ENCODE assay signal across 16 cellular contexts in genomic region chr4:35247047-35247446, GRCh38.
A peak's percentile ranks its signal among the peaks of the same experiment; 100 is the strongest.
DNase-seq lines count a peak whose midpoint lies in the region; ATAC-seq and TF ChIP-seq lines count a peak whose summit lies in the region.
"Had no signal": no experiment of that assay in that cellular context is flagged by ENCODE, and none has a peak within 500 bp of the region (broad histone marks: within the 10 kb centered on the region; RNA-seq: fewer than 3 reads in every experiment).

No MANE protein-coding gene starts in this region.

- no peak overlapping the region for H3T11ph ChIP-seq in H9 (ENCODE audit: low read length)

- H3K9ac ChIP-seq in H9 (ENCODE audit: extremely low read depth, insufficient read length, low read length) (no peak overlapping the region), SU-DHL-6 (ENCODE audit: low read length) (no peak overlapping the region)
- H3K9ac ChIP-seq: BLaER1 had no signal

- WGBS in H9 (ENCODE audit: extremely low coverage, insufficient read length, low lambda C conversion rate): no CpG with 5 or more reads among the region's 3 CpGs

- H4K20me1 ChIP-seq in H9 (ENCODE audit: control insufficient read depth, insufficient read depth, insufficient read length) (no peaks in the 10 kb centered on the region), SU-DHL-6 (ENCODE audit: low read depth, low read length) (no peaks in the 10 kb centered on the region)
- H4K20me1 ChIP-seq: BLaER1 had no signal

- H3K9me3 Mint-ChIP-seq in H9 (peaks cover 0 to 2% of the 10 kb centered on the region in 2 experiments; a peak in 2 of 5 replicates), progenitor cell of endocrine pancreas (ENCODE audit: low read depth) (peaks cover 5% of the 10 kb centered on the region)
- H3K9me3 Mint-ChIP-seq in activated naive CD4-positive, alpha-beta T cell treated with anti-CD3 and anti-CD28 coated beads, Interleukin-2, amount 10 ng/mL, durations not matched to agents 7 days and 5 days: no peaks in the 10 kb centered on the region

- H3K79me1 ChIP-seq in H9 (ENCODE audit: insufficient read depth, low read depth, low read length, poor library complexity, severe bottlenecking): no peaks in the 10 kb centered on the region

- H4K5ac ChIP-seq in H9 (ENCODE audit: insufficient read length, low read depth, low read length): no peak overlapping the region

- no peaks in the 10 kb centered on the region for H3K9me3 ChIP-seq in H9 (ENCODE audit: control insufficient read depth, low read depth, low read length)
- no peaks in the 10 kb centered on the region; the same call in 1 of the 2 replicates for H3K9me3 ChIP-seq in SU-DHL-6 (ENCODE audit: insufficient read depth, low read length)
- H3K9me3 ChIP-seq: BLaER1, Caco-2 had no signal

- ATAC-seq in left colon: no peak

- H2BK12ac ChIP-seq in H9 (ENCODE audit: insufficient read length, low read depth, low read length): no peak overlapping the region

- H3K4me1 Mint-ChIP-seq in H9 (peaks cover 13 to 22% of the 10 kb centered on the region in 2 experiments), progenitor cell of endocrine pancreas (ENCODE audit: low read depth) (no peaks in the 10 kb centered on the region)
- no peaks in the 10 kb centered on the region for H3K4me1 Mint-ChIP-seq in activated naive CD4-positive, alpha-beta T cell treated with anti-CD3 and anti-CD28 coated beads, Interleukin-2, amount 10 ng/mL, durations not matched to agents 7 days and 5 days
- H3K4me1 Mint-ChIP-seq: IgD-negative memory B cell had no signal

- H3K56ac ChIP-seq in H9 (ENCODE audit: insufficient read length, low read depth, low read length): no peak overlapping the region

- H3K27ac Mint-ChIP-seq in H9: peak overlapping the region in 2 of 3 experiments; percentile 2 to 41; a peak in 2 of 7 replicates
- no peak overlapping the region for H3K27ac Mint-ChIP-seq in activated naive CD4-positive, alpha-beta T cell treated with anti-CD3 and anti-CD28 coated beads, Interleukin-2, amount 10 ng/mL, durations not matched to agents 7 days and 5 days
- H3K27ac Mint-ChIP-seq in progenitor cell of endocrine pancreas: no peak overlapping the region
- H3K27ac Mint-ChIP-seq: CD4-positive, alpha-beta T cell; IgD-negative memory B cell had no signal

- H3K14ac ChIP-seq in H9 (ENCODE audit: insufficient read depth, low read length): no peak overlapping the region

- H3K18ac ChIP-seq in H9 (ENCODE audit: insufficient read length, low read depth, low read length): no peak overlapping the region

- DNase-seq in H9 (no peak), LNCaP clone FGC (ENCODE audit: low read depth) (peak; percentile 85), kidney tubule cell (ENCODE audit: low spot score) (peak; percentile 7), left colon (no peak), progenitor cell of endocrine pancreas (ENCODE audit: low spot score, unreplicated experiment) (no peak)
- no peak for DNase-seq in activated naive CD4-positive, alpha-beta T cell treated with anti-CD3 and anti-CD28 coated beads, Interleukin-2, amount 10 ng/mL, durations not matched to agents 7 days and 5 days
- DNase-seq: Caco-2; CD4-positive, alpha-beta T cell; DMS 273 treated with DMSO at 0.1 percent for 48 hours; NCI-H1694; NCI-H2081; Right ventricle myocardium superior; SW 1271 had no signal

- no peak overlapping the region for H4K91ac ChIP-seq in H9 (ENCODE audit: insufficient read length, low read depth, low read length)

- H3F3A ChIP-seq in SU-DHL-6 (ENCODE audit: insufficient read depth): no peaks in the 10 kb centered on the region

- H3K27me3 ChIP-seq in H9 (ENCODE audit: insufficient read depth, low read length) (no peaks in the 10 kb centered on the region), SU-DHL-6 (ENCODE audit: low read length) (no peaks in the 10 kb centered on the region)
- H3K27me3 ChIP-seq: BLaER1 had no signal

- H2BK15ac ChIP-seq in H9 (ENCODE audit: low read depth, low read length): no peak overlapping the region

- H3K4me2 ChIP-seq in H9 (ENCODE audit: insufficient read depth, insufficient read length, low read length): no peak overlapping the region
- H3K4me2 ChIP-seq in SU-DHL-6 (ENCODE audit: low read depth, low read length, poor library complexity, severe bottlenecking): no peak overlapping the region
- H3K4me2 ChIP-seq: BLaER1 had no signal

- H3K79me2 ChIP-seq in H9 (ENCODE audit: insufficient read depth, low read length) (no peaks in the 10 kb centered on the region), SU-DHL-6 (ENCODE audit: insufficient read depth, low read length) (no peaks in the 10 kb centered on the region)

- H3K4me3 ChIP-seq in LNCaP clone FGC (ENCODE audit: low read depth, low read length): no peak overlapping the region
- H3K4me3 ChIP-seq in SU-DHL-6 (ENCODE audit: insufficient read depth, low read length, poor library complexity, severe bottlenecking): no peak overlapping the region
- H3K4me3 ChIP-seq: BLaER1 had no signal

- no peaks in the 10 kb centered on the region for H3K27me3 Mint-ChIP-seq in H9 (ENCODE audit: low read depth)
- H3K27me3 Mint-ChIP-seq in activated naive CD4-positive, alpha-beta T cell treated with anti-CD3 and anti-CD28 coated beads, Interleukin-2, amount 10 ng/mL, durations not matched to agents 7 days and 5 days: no peaks in the 10 kb centered on the region
- no peaks in the 10 kb centered on the region for H3K27me3 Mint-ChIP-seq in progenitor cell of endocrine pancreas
- H3K27me3 Mint-ChIP-seq: CD4-positive, alpha-beta T cell; IgD-negative memory B cell had no signal

- CTCF ChIA-PET in activated naive CD4-positive, alpha-beta T cell treated with anti-CD3 and anti-CD28 coated beads, Interleukin-2, amount 10 ng/mL, durations not matched to agents 7 days and 5 days (lab: Charles Lee): no interaction called here

- H2BK120ac ChIP-seq in H9 (ENCODE audit: low read depth, low read length, poor library complexity, severe bottlenecking): no peak overlapping the region

- no peak overlapping the region for H2AK5ac ChIP-seq in H9 (ENCODE audit: insufficient read length, low read length)

- no peak overlapping the region for H3K23ac ChIP-seq in H9 (ENCODE audit: insufficient read length, low read depth, low read length)

- no peak overlapping the region for H2AFZ ChIP-seq in H9 (ENCODE audit: low read length)
- H2AFZ ChIP-seq in SU-DHL-6 (ENCODE audit: low read depth, low read length, severe bottlenecking): peak overlapping the region; percentile 45

- no peaks in the 10 kb centered on the region for H3K36me3 ChIP-seq in SU-DHL-6 (ENCODE audit: low read length)
- H3K36me3 ChIP-seq: BLaER1 had no signal

- no peaks in the 10 kb centered on the region for H3K9me2 ChIP-seq in SU-DHL-6 (replicated peaks; ENCODE audit: insufficient read depth, low read length)

- no peaks in the 10 kb centered on the region for H3K23me2 ChIP-seq in H9 (ENCODE audit: insufficient read length, low read depth, low read length, poor library complexity, severe bottlenecking)

- H2BK20ac ChIP-seq in H9 (ENCODE audit: low read depth, low read length, poor library complexity, severe bottlenecking): no peak overlapping the region

- H3K4me3 Mint-ChIP-seq in H9 (no peak overlapping the region), progenitor cell of endocrine pancreas (ENCODE audit: low read depth) (no peak overlapping the region)
- no peak overlapping the region for H3K4me3 Mint-ChIP-seq in activated naive CD4-positive, alpha-beta T cell treated with anti-CD3 and anti-CD28 coated beads, Interleukin-2, amount 10 ng/mL, durations not matched to agents 7 days and 5 days
- H3K4me3 Mint-ChIP-seq: CD4-positive, alpha-beta T cell; IgD-negative memory B cell had no signal

- H3K36me3 Mint-ChIP-seq in H9 (ENCODE audit: insufficient read depth in 1 of 3, low read depth in 3 of 3) (no peaks in the 10 kb centered on the region), progenitor cell of endocrine pancreas (ENCODE audit: insufficient read depth) (no peaks in the 10 kb centered on the region)
- H3K36me3 Mint-ChIP-seq in activated naive CD4-positive, alpha-beta T cell treated with anti-CD3 and anti-CD28 coated beads, Interleukin-2, amount 10 ng/mL, durations not matched to agents 7 days and 5 days: no peaks in the 10 kb centered on the region
- H3K36me3 Mint-ChIP-seq: IgD-negative memory B cell had no signal

- H3K4me1 ChIP-seq in H9 (ENCODE audit: insufficient read depth, low read length): no peaks in the 10 kb centered on the region
- H3K4me1 ChIP-seq: BLaER1, Caco-2 had no signal

- intact Hi-C loops in left colon (cut with DNase I, micrococcal nuclease): no loop called here

- H3K4ac ChIP-seq in H9 (ENCODE audit: low read depth, low read length): no peak overlapping the region

- H3K27ac ChIP-seq in H9 (ENCODE audit: insufficient read length, low read depth, low read length) (no peak overlapping the region), SU-DHL-6 (ENCODE audit: low read depth, low read length) (no peak overlapping the region)
- H3K27ac ChIP-seq: BLaER1 had no signal

- H2BK5ac ChIP-seq in H9 (ENCODE audit: insufficient read length, low read length): no peak overlapping the region

- TF ChIP-seq CTCF in H9 (conservative IDR thresholded peaks at IDR 0.05) (no peak), LNCaP clone FGC (IDR thresholded peaks at IDR 0.05; ENCODE audit: control insufficient read depth, extremely low read depth, insufficient read depth) (no peak), SU-DHL-6 (IDR thresholded peaks at IDR 0.05; ENCODE audit: insufficient read depth, low read length, poor library complexity, severe bottlenecking) (no peak), progenitor cell of endocrine pancreas (IDR thresholded peaks at IDR 0.05; ENCODE audit: unreplicated experiment) (no peak)

- no peak overlapping the region for H4K8ac ChIP-seq in H9 (replicated peaks; ENCODE audit: insufficient read length, low read depth, low read length)

Comparison
In these comparisons a context has a peak if more than half of its experiments do, and no peak if none do; other contexts are left out.
1. DNase-seq: peak in LNCaP clone FGC (single experiment) and kidney tubule cell (single experiment); none in H9 (single experiment), left colon (0 of 2), activated naive CD4-positive, alpha-beta T cell treated with anti-CD3 and anti-CD28 coated beads, Interleukin-2, amount 10 ng/mL, durations not matched to agents 7 days and 5 days (single experiment) and progenitor cell of endocrine pancreas (single experiment).
2. H3K27ac Mint-ChIP-seq: peak in H9 (2 of 3); none in activated naive CD4-positive, alpha-beta T cell treated with anti-CD3 and anti-CD28 coated beads, Interleukin-2, amount 10 ng/mL, durations not matched to agents 7 days and 5 days (single experiment) and progenitor cell of endocrine pancreas (single experiment).